In genomic region chr11:71327156-71328085, GRCh38 we compare ENCODE assay signal across 27 cellular contexts.
DNase-seq lines count a peak whose midpoint lies in the region; ATAC-seq and TF ChIP-seq lines count a peak whose summit lies in the region.
"Had no signal": no experiment of that assay in that cellular context is flagged by ENCODE, and none has a peak within 500 bp of the region (broad histone marks: within the 10 kb centered on the region; RNA-seq: fewer than 3 reads in every experiment).

No MANE protein-coding gene starts in this region.

- no peaks in the 10 kb centered on the region for H3K4me1 ChIP-seq in heart left ventricle
- H3K4me1 ChIP-seq: BE2C had no signal

- no peak overlapping the region for H3K27ac ChIP-seq in heart left ventricle
- H3K27ac ChIP-seq: PC-9 had no signal

- no peaks in the 10 kb centered on the region for H3K9me3 ChIP-seq in heart left ventricle
- H3K9me3 ChIP-seq: BE2C had no signal

- H3K36me3 Mint-ChIP-seq in activated CD8-positive, alpha-beta T cell treated with anti-CD3 and anti-CD28 coated beads, Interleukin-2, amount 10 ng/mL, durations not matched to agents 7 days and 5 days (ENCODE audit: low read depth), result no peaks in the 10 kb centered on the region
- H3K36me3 Mint-ChIP-seq: CD14-positive monocyte; CD8-positive, alpha-beta memory T cell had no signal

- H3K9me3 Mint-ChIP-seq in activated CD8-positive, alpha-beta T cell treated with anti-CD3 and anti-CD28 coated beads, Interleukin-2, amount 10 ng/mL, durations not matched to agents 7 days and 5 days (ENCODE audit: insufficient read depth), result no peaks in the 10 kb centered on the region

- H3K4me3 ChIP-seq in heart left ventricle, result no peak overlapping the region
- H3K4me3 ChIP-seq: PC-9 had no signal

- no peak overlapping the region for H3K27ac Mint-ChIP-seq in activated CD8-positive, alpha-beta T cell treated with anti-CD3 and anti-CD28 coated beads, Interleukin-2, amount 10 ng/mL, durations not matched to agents 7 days and 5 days
- H3K27ac Mint-ChIP-seq: CD14-positive monocyte; CD8-positive, alpha-beta memory T cell had no signal

- H3K4me1 Mint-ChIP-seq in activated CD8-positive, alpha-beta T cell treated with anti-CD3 and anti-CD28 coated beads, Interleukin-2, amount 10 ng/mL, durations not matched to agents 7 days and 5 days (ENCODE audit: low read depth), result no peaks in the 10 kb centered on the region
- H3K4me1 Mint-ChIP-seq: CD14-positive monocyte; CD8-positive, alpha-beta memory T cell had no signal

- no peaks in the 10 kb centered on the region for H3K36me3 ChIP-seq in heart left ventricle
- H3K36me3 ChIP-seq: BE2C had no signal

- H3K4me3 Mint-ChIP-seq in activated CD8-positive, alpha-beta T cell treated with anti-CD3 and anti-CD28 coated beads, Interleukin-2, amount 10 ng/mL, durations not matched to agents 7 days and 5 days, result no peak overlapping the region
- H3K4me3 Mint-ChIP-seq: CD14-positive monocyte; CD8-positive, alpha-beta memory T cell had no signal

- intact Hi-C loops in cardiac septum (cut with DNase I), result no loop called here
- intact Hi-C loops in heart left ventricle (cut with DNase I), result no loop called here
- intact Hi-C loops in posterior vena cava (cut with DNase I), result no loop called here

- POLR2A ChIA-PET in activated CD8-positive, alpha-beta T cell treated with anti-CD3 and anti-CD28 coated beads, Interleukin-2, amount 10 ng/mL, durations not matched to agents 7 days and 5 days (lab: Charles Lee), result no interaction called here

- TF ChIP-seq POLR2A in heart left ventricle (IDR thresholded peaks at IDR 0.05), result no peak

- TF ChIP-seq CTCF in heart left ventricle (IDR thresholded peaks at IDR 0.05), result no peak

- ATAC-seq in heart left ventricle, result no peak
- ATAC-seq in HG03108 (IDR thresholded peaks at IDR 0.05; ENCODE audit: unreplicated experiment), result no peak
- ATAC-seq in activated CD8-positive, alpha-beta T cell treated with anti-CD3 and anti-CD28 coated beads, Interleukin-2, amount 10 ng/mL, durations not matched to agents 7 days and 5 days, result no peak
- ATAC-seq in GM21619 (IDR thresholded peaks at IDR 0.05; ENCODE audit: unreplicated experiment), result no peak

- DNase-seq in cardiac septum (ENCODE audit: low spot score) (peak; percentile 59), heart left ventricle (no peak), islet precursor cell (peak; percentile 46), posterior vena cava (ENCODE audit: low spot score) (peak; percentile 69)
- no peak for DNase-seq in activated CD8-positive, alpha-beta T cell treated with anti-CD3 and anti-CD28 coated beads, Interleukin-2, amount 10 ng/mL, durations not matched to agents 7 days and 5 days
- DNase-seq in activated CD4-positive, alpha-beta T cell treated with anti-CD3 and anti-CD28 coated beads for 1 hour, result no peak
- DNase-seq: 8988T; ACHN; BE2C; Calu3; CD8-positive, alpha-beta memory T cell; DMS153; DND-41; KBM-7; MV-4-11; NCI-H1105; NCI-H146; NCI-H1930; NCI-H2107; NCI-H446 treated with DMSO at 0.1 percent for 48 hours; NCI-H526; PC-9; RPMI8226; SHP77 had no signal

- 80 to 83% (median 82%) methylated on average over 15 to 20 of the region's 20 CpGs for WGBS in heart left ventricle, 4 donors

- no peaks in the 10 kb centered on the region for H3K27me3 Mint-ChIP-seq in activated CD8-positive, alpha-beta T cell treated with anti-CD3 and anti-CD28 coated beads, Interleukin-2, amount 10 ng/mL, durations not matched to agents 7 days and 5 days (ENCODE audit: low read depth)

- H3K27me3 ChIP-seq in heart left ventricle, result peaks cover 0 to 19% (median 0%) of the 10 kb centered on the region in 9 donors
- H3K27me3 ChIP-seq: BE2C had no signal

- CTCF ChIA-PET in activated CD8-positive, alpha-beta T cell treated with anti-CD3 and anti-CD28 coated beads, Interleukin-2, amount 10 ng/mL, durations not matched to agents 7 days and 5 days (lab: Charles Lee), result no interaction called here

Comparison
In these comparisons a context has a peak if more than half of its experiments do, and no peak if none do; other contexts are left out.
1. DNase-seq: peak in cardiac septum (single experiment), islet precursor cell (single experiment) and posterior vena cava (single experiment); none in heart left ventricle (0 of 5), activated CD8-positive, alpha-beta T cell treated with anti-CD3 and anti-CD28 coated beads, Interleukin-2, amount 10 ng/mL, durations not matched to agents 7 days and 5 days (single experiment) and activated CD4-positive, alpha-beta T cell treated with anti-CD3 and anti-CD28 coated beads for 1 hour (single experiment).